In genomic region chr4:123651127-123651526, GRCh38 we compare ENCODE assay signal across 1 cellular context.
TF ChIP-seq lines count a peak whose summit lies in the region.

No MANE protein-coding gene starts in this region.

TF ChIP-seq in GM23338, 12 proteins besides CTCF, POLR2A, EP300 and RAD21 (continued from another document):
- TF ChIP-seq ZNF462 (CRISPR knock-in tag; IDR thresholded peaks at IDR 0.05) (no peak), CREB1 (CRISPR knock-in tag; IDR thresholded peaks at IDR 0.05; ENCODE audit: low read depth) (no peak), POLR2AphosphoS5 (IDR thresholded peaks at IDR 0.05; ENCODE audit: low read depth) (no peak)
TF ChIP-seq in GM23338: peak in this region for 0.
